ENCODE assay signal across 9 cellular contexts in the genomic region with DNA sequence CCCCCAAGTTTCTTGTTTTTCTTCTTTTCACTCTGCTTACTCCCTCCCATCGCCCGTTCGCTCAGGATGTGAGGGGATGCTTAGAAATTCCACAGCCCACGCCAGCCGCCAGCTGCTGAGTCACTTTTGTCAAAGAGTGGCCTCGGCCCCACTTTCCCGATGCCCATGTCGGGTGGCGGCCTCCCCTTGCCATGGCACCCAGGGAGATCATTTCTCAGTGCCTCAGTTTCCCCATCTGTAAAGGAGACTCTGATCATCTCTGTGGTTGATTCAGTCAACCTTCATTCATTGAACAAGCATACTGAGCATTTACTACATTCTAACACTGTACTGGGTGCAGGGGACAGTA. TPM values are rescaled to one million over a fixed set of nuclear protein-coding genes. Genes with fewer than 3 reads are reported as not detected.
DNase-seq lines count a peak whose midpoint lies in the region; ATAC-seq and TF ChIP-seq lines count a peak whose summit lies in the region.
"Had no signal": no experiment of that assay in that cellular context is flagged by ENCODE, and none has a peak within 500 bp of the region (broad histone marks: within the 10 kb centered on the region; RNA-seq: fewer than 3 reads in every experiment).

No MANE protein-coding gene starts in this region.

- H3K4me3 ChIP-seq in adipocyte (ENCODE audit: low read length) (peak overlapping the region; percentile 93), lower lobe of right lung (peak overlapping the region; percentile 54), transverse colon (peak overlapping the region in 3 of 4 donors; percentile 35 to 45 (median 40))

- intact Hi-C loops in lower lobe of right lung (cut with DNase I) (no loop called here), transverse colon (cut with DNase I; ENCODE audit: low total_unique reads) (no loop called here)

- no peak for DNase-seq in activated T-cell treated with anti-CD3 and anti-CD28 coated beads, Interleukin-2, amount 50 U/mL, for 24 hours
- DNase-seq in activated T-cell treated with anti-CD3 and anti-CD28 coated beads for 4 hours: no peak
- DNase-seq in adipocyte (ENCODE audit: low read depth): no peak
- no peak for DNase-seq in lower lobe of right lung
- no peak for DNase-seq in transverse colon
- DNase-seq in MV-4-11 (lab: John Stamatoyannopoulos, UW): no peak
- DNase-seq in stimulated activated CD4-positive, alpha-beta T cell treated with anti-CD3 and anti-CD28 coated beads, Interleukin-4, amount 100 ng/mL, for 24 hours: no peak
- no peak for DNase-seq in NCI-H1105 treated with DMSO at 0.1 percent for 48 hours (lab: John Stamatoyannopoulos, UW)

- peak overlapping the region; percentile 98 for H3K9ac ChIP-seq in adipocyte (ENCODE audit: low read length)

- 33% methylated on average over 9 of the region's 9 CpGs; no CpG with 5 or more reads in 1 of the 2 donors for WGBS in transverse colon (ENCODE audit: low coverage in 1 of 2), 2 donors

- peak overlapping the region; percentile 70 for H3K27ac ChIP-seq in lower lobe of right lung
- H3K27ac ChIP-seq in transverse colon: peak overlapping the region; percentile 77 to 91 (median 84)
- H3K27ac ChIP-seq: C4-2B had no signal

- peaks cover 75% of the 10 kb centered on the region for H3K4me1 ChIP-seq in adipocyte (ENCODE audit: control insufficient read depth, insufficient read depth, low read length)
- peaks cover 18% of the 10 kb centered on the region for H3K4me1 ChIP-seq in lower lobe of right lung
- H3K4me1 ChIP-seq in transverse colon: peaks cover 0 to 10% (median 5%) of the 10 kb centered on the region in 4 donors

- in situ Hi-C loops in transverse colon (cut with MboI; ENCODE audit: low pct_ligation_motif_present in 1 of 4, low pct_unique_long_range_greater_than_20kb in 1 of 4, low sequenced_read_pairs in 3 of 4): loop anchor here in 2 of 4 donors (25.0 kb wide), 1 partner anchor 281 kb away; the partner anchor contains the start of gene RPS14 (in 2 of the 2)

- TF ChIP-seq CTCF in lower lobe of right lung (IDR thresholded peaks at IDR 0.05) (no peak), transverse colon (IDR thresholded peaks at IDR 0.05) (no peak)

- no peak for TF ChIP-seq POLR2A in transverse colon (IDR thresholded peaks at IDR 0.05)

- H3K9me3 Mint-ChIP-seq in activated T-cell treated with anti-CD3 and anti-CD28 coated beads, Interleukin-2, amount 50 U/mL, for 24 hours: no peaks in the 10 kb centered on the region

- peaks cover 8% of the 10 kb centered on the region for H3K4me1 Mint-ChIP-seq in activated T-cell treated with anti-CD3 and anti-CD28 coated beads, Interleukin-2, amount 50 U/mL, for 24 hours (ENCODE audit: low read depth)

- TF ChIP-seq EP300 in transverse colon (IDR thresholded peaks at IDR 0.05; ENCODE audit: low read depth): no peak

- no peaks in the 10 kb centered on the region for H3K9me3 ChIP-seq in adipocyte (ENCODE audit: control insufficient read depth, low read length)
- no peaks in the 10 kb centered on the region for H3K9me3 ChIP-seq in lower lobe of right lung
- no peaks in the 10 kb centered on the region for H3K9me3 ChIP-seq in transverse colon

- ATAC-seq in lower lobe of right lung: no peak

- H3K36me3 ChIP-seq in adipocyte (ENCODE audit: control insufficient read depth, insufficient read depth, low read length, severe bottlenecking) (peaks cover 12% of the 10 kb centered on the region), lower lobe of right lung (no peaks in the 10 kb centered on the region), transverse colon (no peaks in the 10 kb centered on the region)

- peaks cover 32% of the 10 kb centered on the region for H3K27me3 Mint-ChIP-seq in activated T-cell treated with anti-CD3 and anti-CD28 coated beads, Interleukin-2, amount 50 U/mL, for 24 hours

- H3K27ac Mint-ChIP-seq in activated T-cell treated with anti-CD3 and anti-CD28 coated beads, Interleukin-2, amount 50 U/mL, for 24 hours: peak overlapping the region; percentile 35

- H3K27me3 ChIP-seq in adipocyte (replicated peaks; ENCODE audit: control insufficient read depth, insufficient read depth, low read length) (no peaks in the 10 kb centered on the region), lower lobe of right lung (ENCODE audit: low read depth) (no peaks in the 10 kb centered on the region), transverse colon (no peaks in the 10 kb centered on the region)

- peak overlapping the region; percentile 68 for H3K4me3 Mint-ChIP-seq in activated T-cell treated with anti-CD3 and anti-CD28 coated beads, Interleukin-2, amount 50 U/mL, for 24 hours

- H3K36me3 Mint-ChIP-seq in activated T-cell treated with anti-CD3 and anti-CD28 coated beads, Interleukin-2, amount 50 U/mL, for 24 hours (ENCODE audit: low read depth): no peaks in the 10 kb centered on the region

RNA-seq across cellular contexts. Expression of gene PDGFRB, which starts 0.4 kb away (rescaled TPM):
- total RNA-seq in lower lobe of right lung: 89.3 TPM
- 10 to 100 TPM; 20.2 to 56.3 (median 28.3) TPM for total RNA-seq in transverse colon

RNA-seq across cellular contexts. Expression of gene CDX1, which starts 10.6 kb away (rescaled TPM):
- total RNA-seq in lower lobe of right lung (not detected), transverse colon (100 to 1,000 TPM; 249 to 540 (median 360) TPM)

RNA-seq across cellular contexts. Expression of gene SLC6A7, which starts 33.9 kb away (rescaled TPM):
- total RNA-seq in lower lobe of right lung (not detected), transverse colon (10 to 100 TPM; 19.5 to 67.7 (median 21.3) TPM)

Comparison
In these comparisons a context has a peak if more than half of its experiments do, and no peak if none do; other contexts are left out.
1. H3K4me3 ChIP-seq: peak in every context shown above with its lines; median percentile 93 in adipocyte; 54 in lower lobe of right lung; 40 in transverse colon.
2. RNA of gene CDX1, which starts 10.6 kb away (total RNA-seq): 249 to 540 TPM in transverse colon; not detected in lower lobe of right lung (single experiment); every median in the first group is over 100 times any median in the second.
3. RNA of gene SLC6A7, which starts 33.9 kb away (total RNA-seq): 19.5 to 67.7 TPM in transverse colon; not detected in lower lobe of right lung (single experiment); every median in the first group is over 10 times any median in the second.